ENCODE assay signal across 8 cellular contexts in the genomic region with DNA sequence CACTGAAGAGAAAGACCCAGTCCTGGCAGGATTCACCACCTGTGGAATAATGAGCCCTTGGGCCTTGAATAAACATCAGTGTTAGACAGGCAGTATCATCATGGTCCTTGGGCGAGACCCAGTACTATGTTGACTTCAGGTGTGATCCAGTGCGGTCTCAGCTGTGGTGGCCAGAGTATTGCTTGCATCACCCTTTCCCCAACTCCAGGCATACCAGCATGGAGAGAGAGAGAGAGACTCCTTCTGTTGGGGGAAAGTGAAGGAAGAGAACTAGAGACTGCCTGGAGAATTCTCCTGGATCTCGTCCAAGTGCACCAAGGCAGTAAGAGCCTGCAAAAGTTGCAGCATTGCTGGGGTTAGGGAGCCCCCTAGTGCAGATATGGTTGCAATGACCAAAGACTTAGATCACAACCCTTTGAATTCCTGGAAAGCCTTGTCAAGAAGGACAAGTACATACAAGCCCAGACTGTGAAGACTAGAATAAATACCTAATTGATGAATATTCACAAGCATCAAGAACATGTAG.
DNase-seq lines count a peak whose midpoint lies in the region; ATAC-seq and TF ChIP-seq lines count a peak whose summit lies in the region.

No MANE protein-coding gene starts in this region.

- DNase-seq in AG08396 (ENCODE audit: low spot score) (peak; percentile 47), NCI-H1417 treated with DMSO at 0.1 percent for 48 hours (lab: John Stamatoyannopoulos, UW) (peak; percentile 27), SKM-1 treated with dmso at 0.1 percent for 144 hours (lab: John Stamatoyannopoulos, UW; ENCODE audit: unreplicated experiment) (peak; percentile 39), astrocyte of the hippocampus (ENCODE audit: low read depth, low spot score) (peak; percentile 87), iPS-NIHi7 (ENCODE audit: extremely low spot score) (peak; percentile 55)
- peak; percentile 8 to 18 for DNase-seq in stimulated activated CD4-positive, alpha-beta T cell treated with anti-CD3 and anti-CD28 coated beads, Interleukin-1b, Interleukin-23, amount 100 ng/mL, for 4 hours (ENCODE audit: low read depth in 2 of 2)

- TF ChIP-seq POLR2A in GM18505 (IDR thresholded peaks at IDR 0.05; ENCODE audit: borderline replicate concordance, extremely low read depth, insufficient read depth, insufficient read length): no peak

- peak; percentile 76 for ATAC-seq in GM18868 (IDR thresholded peaks at IDR 0.05; ENCODE audit: unreplicated experiment)
- no peak for ATAC-seq in GM18505 (IDR thresholded peaks at IDR 0.05; ENCODE audit: unreplicated experiment)

Comparison
In these comparisons a context has a peak if more than half of its experiments do, and no peak if none do; other contexts are left out.
1. DNase-seq: peak in every context shown above with its lines; median percentile 87 in astrocyte of the hippocampus; 55 in iPS-NIHi7; 47 in AG08396; 39 in SKM-1 treated with dmso at 0.1 percent for 144 hours; 27 in NCI-H1417 treated with DMSO at 0.1 percent for 48 hours; 13 in stimulated activated CD4-positive, alpha-beta T cell treated with anti-CD3 and anti-CD28 coated beads, Interleukin-1b, Interleukin-23, amount 100 ng/mL, for 4 hours.